In the genomic region with DNA sequence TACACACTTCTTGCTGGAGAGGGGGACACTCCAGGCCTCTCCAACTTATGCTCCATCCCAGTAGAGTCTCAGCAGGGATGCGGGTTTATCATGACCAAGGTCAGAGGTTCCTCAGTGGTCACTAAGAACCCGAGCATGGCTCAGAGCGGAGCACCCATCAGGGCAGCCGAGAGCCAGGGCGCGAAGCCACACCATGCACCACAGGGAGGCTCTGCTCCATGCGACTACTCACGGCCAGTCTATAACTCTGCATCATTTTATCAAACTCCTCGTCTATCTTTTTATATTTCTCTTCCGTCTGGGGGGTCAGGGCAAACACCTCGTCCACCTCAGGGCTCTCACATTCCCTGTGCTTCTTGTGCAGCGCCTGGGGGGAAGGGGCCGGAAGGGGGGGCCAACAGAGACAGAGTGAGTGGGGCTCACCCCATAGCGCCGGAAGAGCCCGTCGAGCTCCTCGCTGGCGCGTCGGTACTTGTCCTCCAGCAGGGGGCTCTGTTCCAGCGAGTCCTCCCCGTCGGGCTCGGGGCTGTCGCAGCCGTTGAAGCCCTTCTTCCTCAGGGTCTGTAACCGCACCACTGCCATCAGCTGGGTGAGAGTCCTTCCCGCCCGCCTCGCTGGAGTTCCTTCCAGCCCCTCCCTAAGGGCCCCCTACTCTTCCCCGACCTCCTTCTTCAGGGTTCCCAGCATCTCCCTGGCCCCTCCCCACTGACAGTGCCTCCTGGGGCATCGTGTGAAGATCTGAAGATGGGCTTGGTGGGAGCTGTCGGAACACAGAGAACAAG, we compare ENCODE assay signal across 8 cellular contexts. TPM values are rescaled to one million over a fixed set of nuclear protein-coding genes. Genes with fewer than 3 reads are reported as not detected.
DNase-seq lines count a peak whose midpoint lies in the region; ATAC-seq and TF ChIP-seq lines count a peak whose summit lies in the region.

No MANE protein-coding gene starts in this region.

- POLR2A ChIA-PET in CD4-positive, alpha-beta T cell (lab: Charles Lee) = interaction anchor here (0.6 to 7.3 kb wide), 16 partner anchors 9 to 128 kb away, joined by 3 to 145 read pairs (median 4); a partner anchor contains a TSS

- H3K36me3 ChIP-seq in ascending aorta = peaks cover 75 to 76% of the 10 kb centered on the region in 2 donors

- peak overlapping the region; percentile 42 for H3K4me3 Mint-ChIP-seq in CD4-positive, alpha-beta T cell
- no peak overlapping the region for H3K4me3 Mint-ChIP-seq in T-helper 2 cell treated with Interferon-gamma antibody and Interleukin-4, amounts not matched to agents 5 μg/mL and 100 μg/mL, for 36 hours

- H3K4me1 ChIP-seq in ascending aorta = peaks cover 26 to 80% of the 10 kb centered on the region in 2 donors

- H3K36me3 Mint-ChIP-seq in CD4-positive, alpha-beta T cell (ENCODE audit: low read depth) = peaks cover 85% of the 10 kb centered on the region
- H3K36me3 Mint-ChIP-seq in T-helper 2 cell treated with Interferon-gamma antibody and Interleukin-4, amounts not matched to agents 5 μg/mL and 100 μg/mL, for 36 hours (ENCODE audit: low read depth) = peaks cover 58% of the 10 kb centered on the region

- peak overlapping the region; percentile 62 for H3K27ac ChIP-seq in CD4-positive, alpha-beta T cell (ENCODE audit: low read depth, low read length)
- peak overlapping the region; percentile 86 to 87 for H3K27ac ChIP-seq in ascending aorta

- TF ChIP-seq CTCF in CD4-positive, alpha-beta T cell (IDR thresholded peaks at IDR 0.05) = peak; percentile 75
- TF ChIP-seq CTCF in HFF-Myc (IDR thresholded peaks at IDR 0.05; ENCODE audit: low read depth, low read length, missing control alignments) (peak; percentile 71), ascending aorta (IDR thresholded peaks at IDR 0.05) (peak; percentile 58 to 64 (median 62))

- H3K27me3 ChIP-seq in CD4-positive, alpha-beta T cell (ENCODE audit: control insufficient read depth, insufficient read depth, low read length) = no peaks in the 10 kb centered on the region
- no peaks in the 10 kb centered on the region for H3K27me3 ChIP-seq in ascending aorta

- no peaks in the 10 kb centered on the region for H3K27me3 Mint-ChIP-seq in CD4-positive, alpha-beta T cell
- no peaks in the 10 kb centered on the region for H3K27me3 Mint-ChIP-seq in T-helper 2 cell treated with Interferon-gamma antibody and Interleukin-4, amounts not matched to agents 5 μg/mL and 100 μg/mL, for 36 hours (ENCODE audit: low read depth)

- no peak overlapping the region for H3K4me3 ChIP-seq in HFF-Myc (replicated peaks; ENCODE audit: low read depth, low read length)
- H3K4me3 ChIP-seq in ascending aorta = no peak overlapping the region

- CTCF ChIA-PET in CD4-positive, alpha-beta T cell (lab: Charles Lee) = interaction anchor here (0.6 to 2.7 kb wide), 26 partner anchors 9 to 128 kb away, joined by 3 to 77 read pairs (median 5); a partner anchor contains a TSS

- H3K9me3 Mint-ChIP-seq in CD4-positive, alpha-beta T cell = no peaks in the 10 kb centered on the region
- no peaks in the 10 kb centered on the region for H3K9me3 Mint-ChIP-seq in T-helper 2 cell treated with Interferon-gamma antibody and Interleukin-4, amounts not matched to agents 5 μg/mL and 100 μg/mL, for 36 hours

- H3K9me3 ChIP-seq in CD4-positive, alpha-beta T cell (ENCODE audit: control insufficient read depth, low read length) = no peaks in the 10 kb centered on the region
- H3K9me3 ChIP-seq in ascending aorta = no peaks in the 10 kb centered on the region

- intact Hi-C loops in CD4-positive, alpha-beta T cell (cut with DNase I, micrococcal nuclease) = loop anchor here (1.0 to 10.0 kb wide), 4 partner anchors 21 to 128 kb away; no protein-coding TSS in a partner anchor
- intact Hi-C loops in ascending aorta (cut with DNase I) = loop anchor here (1.0 kb wide), 1 partner anchor 18 kb away; no protein-coding TSS in a partner anchor

- ATAC-seq in CD4-positive, alpha-beta T cell (ENCODE audit: poor library complexity) = peak; percentile 86

- DNase-seq in CD4-positive, alpha-beta T cell = peak; percentile 67 to 79 (median 72)
- DNase-seq in HFF-Myc (ENCODE audit: extremely low read depth, low read depth) (no peak), ascending aorta (ENCODE audit: low spot score in 2 of 2) (no peak), iPS-NIHi7 (ENCODE audit: extremely low spot score) (peak; percentile 90), COLO829 (ENCODE audit: low spot score) (no peak), NCI-H446 treated with DMSO at 0.1 percent for 48 hours (lab: John Stamatoyannopoulos, UW) (no peak)
- DNase-seq in T-helper 2 cell treated with Interferon-gamma antibody and Interleukin-4, amounts not matched to agents 5 μg/mL and 100 μg/mL, for 36 hours (ENCODE audit: low spot score) = peak; percentile 54
- peak; percentile 72 for DNase-seq in stimulated activated CD4-positive, alpha-beta T cell treated with anti-CD3 and anti-CD28 coated beads, Interleukin-2, amount 100 ng/mL, for 4 hours (ENCODE audit: low read depth)

- peak overlapping the region; percentile 94 for H3K27ac Mint-ChIP-seq in CD4-positive, alpha-beta T cell
- peak overlapping the region; percentile 59 for H3K27ac Mint-ChIP-seq in T-helper 2 cell treated with Interferon-gamma antibody and Interleukin-4, amounts not matched to agents 5 μg/mL and 100 μg/mL, for 36 hours

- peaks cover 53% of the 10 kb centered on the region for H3K4me1 Mint-ChIP-seq in CD4-positive, alpha-beta T cell (ENCODE audit: low read depth)
- peaks cover 27% of the 10 kb centered on the region for H3K4me1 Mint-ChIP-seq in T-helper 2 cell treated with Interferon-gamma antibody and Interleukin-4, amounts not matched to agents 5 μg/mL and 100 μg/mL, for 36 hours (ENCODE audit: low read depth)

RNA-seq across cellular contexts. Expression of a gene that starts 20.0 kb away (rescaled TPM):
- total RNA-seq in CD4-positive, alpha-beta T cell = 100 to 1,000 TPM; 155 to 162 TPM
- 106 TPM for total RNA-seq in ascending aorta

Comparison
In these comparisons a context has a peak if more than half of its experiments do, and no peak if none do; other contexts are left out.
1. DNase-seq: peak in CD4-positive, alpha-beta T cell (10 of 10), T-helper 2 cell treated with Interferon-gamma antibody and Interleukin-4, amounts not matched to agents 5 μg/mL and 100 μg/mL, for 36 hours (single experiment), iPS-NIHi7 (single experiment) and stimulated activated CD4-positive, alpha-beta T cell treated with anti-CD3 and anti-CD28 coated beads, Interleukin-2, amount 100 ng/mL, for 4 hours (single experiment); none in HFF-Myc (single experiment), ascending aorta (0 of 2), COLO829 (single experiment) and NCI-H446 treated with DMSO at 0.1 percent for 48 hours (single experiment).
2. Peak in every context shown above with its lines, with median percentiles within 50 percentile points of each other: CTCF ChIP-seq.